Comparison of ENCODE assay signal across 9 cellular contexts in genomic region chrX:47573334-47574095, GRCh38. TPM values are rescaled to one million over a fixed set of nuclear protein-coding genes. Genes with fewer than 3 reads are reported as not detected.
DNase-seq lines count a peak whose midpoint lies in the region; ATAC-seq and TF ChIP-seq lines count a peak whose summit lies in the region.
"Had no signal": no experiment of that assay in that cellular context is flagged by ENCODE, and none has a peak within 500 bp of the region (broad histone marks: within the 10 kb centered on the region; RNA-seq: fewer than 3 reads in every experiment).

No MANE protein-coding gene starts in this region.

- no peaks in the 10 kb centered on the region for H4K20me1 ChIP-seq in Karpas-422 (ENCODE audit: insufficient read depth, low read depth, low read length)

- ATAC-seq in left lobe of liver (peak; percentile 31), thoracic aorta (ENCODE audit: insufficient number of reproducible peaks, low FRiP score, low read depth) (no peak), GM21515 (IDR thresholded peaks at IDR 0.05; ENCODE audit: unreplicated experiment) (no peak), HG02759 (IDR thresholded peaks at IDR 0.05; ENCODE audit: unreplicated experiment) (no peak)

- no peaks in the 10 kb centered on the region for H3K79me2 ChIP-seq in Karpas-422 (ENCODE audit: low read length)

- H3K27ac ChIP-seq in Karpas-422 (ENCODE audit: low read length) (no peak overlapping the region), colonic mucosa (peak overlapping the region; percentile 60), thoracic aorta (peak overlapping the region in 1 of 2 donors; percentile 27)

- H3K36me3 ChIP-seq in Karpas-422 (ENCODE audit: insufficient read depth, low read length) = no peaks in the 10 kb centered on the region
- no peaks in the 10 kb centered on the region for H3K36me3 ChIP-seq in colonic mucosa
- H3K36me3 ChIP-seq in thoracic aorta = peaks cover 3% of the 10 kb centered on the region

- no peak overlapping the region for H2AFZ ChIP-seq in Karpas-422 (ENCODE audit: low read length)

- intact Hi-C loops in colonic mucosa (cut with DNase I) = no loop called here

- no peaks in the 10 kb centered on the region for H3K9me2 ChIP-seq in Karpas-422 (replicated peaks; ENCODE audit: insufficient read depth, low read length)

- TF ChIP-seq CTCF in colonic mucosa (IDR thresholded peaks at IDR 0.05) (no peak), thoracic aorta (IDR thresholded peaks at IDR 0.05) (no peak)

- H3K27me3 ChIP-seq in Karpas-422 (ENCODE audit: low read length) (no peaks in the 10 kb centered on the region), colonic mucosa (no peaks in the 10 kb centered on the region), thoracic aorta (replicated peaks; ENCODE audit: insufficient read depth) (no peaks in the 10 kb centered on the region)

- H3K9me3 ChIP-seq in Karpas-422 (ENCODE audit: low read length) (no peaks in the 10 kb centered on the region), colonic mucosa (no peaks in the 10 kb centered on the region), thoracic aorta (no peaks in the 10 kb centered on the region)

- H3K4me3 ChIP-seq in Karpas-422 (ENCODE audit: low read length) (no peak overlapping the region), colonic mucosa (peak overlapping the region; percentile 25), thoracic aorta (peak overlapping the region; percentile 56)

- no peak overlapping the region for H3K4me2 ChIP-seq in Karpas-422 (ENCODE audit: low read depth, low read length, poor library complexity, severe bottlenecking)

- H3K4me1 ChIP-seq in Karpas-422 (ENCODE audit: low read length) (no peaks in the 10 kb centered on the region), colonic mucosa (no peaks in the 10 kb centered on the region), thoracic aorta (ENCODE audit: control insufficient read depth in 1 of 2, low read depth in 2 of 2) (peaks cover 0 to 23% of the 10 kb centered on the region in 2 donors)

- no peak overlapping the region for H3K9ac ChIP-seq in Karpas-422 (ENCODE audit: low read length)
- H3K9ac ChIP-seq in colonic mucosa (ENCODE audit: low read depth in 2 of 2, low read length in 2 of 2) = peak overlapping the region; percentile 19 to 49

- DNase-seq in Karpas-422 (peak; percentile 27), colonic mucosa (peak; percentile 70), left lobe of liver (ENCODE audit: low spot score) (no peak), thoracic aorta (ENCODE audit: low spot score) (no peak), GF-D8 (lab: John Stamatoyannopoulos, UW) (no peak)
- DNase-seq in activated CD4-positive, CD25-positive, alpha-beta regulatory T cell (lab: John Stamatoyannopoulos, UW) = no peak
- DNase-seq: activated B cell treated with CpG ODN at 0.5 μM for 24 hours had no signal

RNA-seq across cellular contexts. Expression of gene TIMP1, which starts 8.7 kb away (rescaled TPM):
- total RNA-seq in Karpas-422 (2014; rRNA removed; shearing (Covaris generic); ENCODE audit: low replicate concordance) = 0.29 and 0.56 TPM in 2 replicates
- total RNA-seq in colonic mucosa (10 to 100 TPM; 84.1 to 93.0 TPM), left lobe of liver (102 TPM), thoracic aorta (1,000 to 10,000 TPM in 1 of 2 donors, 100 to 1,000 TPM in 1; 635 to 1,379 TPM)

RNA-seq across cellular contexts. Expression of gene ARAF, which starts 12.5 kb away (rescaled TPM):
- total RNA-seq in Karpas-422 (2014; rRNA removed; shearing (Covaris generic); ENCODE audit: low replicate concordance) = 16.4 and 16.5 TPM in 2 replicates
- total RNA-seq in colonic mucosa (10 to 100 TPM; 94.8 to 95.2 TPM), left lobe of liver (66.9 TPM), thoracic aorta (10 to 100 TPM; 44.5 to 52.3 TPM)

RNA-seq across cellular contexts. Expression of gene SYN1, which starts 46.1 kb away (rescaled TPM):
- total RNA-seq in Karpas-422 (2014; rRNA removed; shearing (Covaris generic); ENCODE audit: low replicate concordance) = not detected in 2 replicates
- total RNA-seq in colonic mucosa = 1 to 10 TPM in 1 of 2 donors, under 1 TPM in 1; 0.96 to 1.5 TPM
- total RNA-seq in left lobe of liver = 0.15 TPM
- under 1 TPM; 0.27 to 0.85 TPM for total RNA-seq in thoracic aorta
- total RNA-seq: activated B cell treated with CpG ODN at 0.5 μM for 24 hours had no signal

RNA-seq across cellular contexts. Expression of gene CFP, which starts 56.2 kb away (rescaled TPM):
- 0.11 and 0.54 TPM in 2 replicates for total RNA-seq in Karpas-422 (2014; rRNA removed; shearing (Covaris generic); ENCODE audit: low replicate concordance)
- total RNA-seq in colonic mucosa = 1 to 10 TPM; 1.1 to 4.1 TPM
- 13.8 TPM for total RNA-seq in left lobe of liver
- total RNA-seq in thoracic aorta = 10 to 100 TPM; 13.1 to 18.9 TPM

Comparison
In these comparisons a context has a peak if more than half of its experiments do, and no peak if none do; other contexts are left out.
1. DNase-seq: peak in Karpas-422 (single experiment) and colonic mucosa (single experiment); none in left lobe of liver (single experiment), thoracic aorta (single experiment), GF-D8 (single experiment) and activated CD4-positive, CD25-positive, alpha-beta regulatory T cell (0 of 4).
2. RNA of gene TIMP1, which starts 8.7 kb away (total RNA-seq): 635 to 1,379 TPM in thoracic aorta, 102 TPM in left lobe of liver (single experiment) and 84.1 to 93.0 TPM in colonic mucosa; 0.29 to 0.56 TPM in Karpas-422; every median in the first group is over 10 times any median in the second.